6 cellular contexts compared by ENCODE assay signal in the genomic region with DNA sequence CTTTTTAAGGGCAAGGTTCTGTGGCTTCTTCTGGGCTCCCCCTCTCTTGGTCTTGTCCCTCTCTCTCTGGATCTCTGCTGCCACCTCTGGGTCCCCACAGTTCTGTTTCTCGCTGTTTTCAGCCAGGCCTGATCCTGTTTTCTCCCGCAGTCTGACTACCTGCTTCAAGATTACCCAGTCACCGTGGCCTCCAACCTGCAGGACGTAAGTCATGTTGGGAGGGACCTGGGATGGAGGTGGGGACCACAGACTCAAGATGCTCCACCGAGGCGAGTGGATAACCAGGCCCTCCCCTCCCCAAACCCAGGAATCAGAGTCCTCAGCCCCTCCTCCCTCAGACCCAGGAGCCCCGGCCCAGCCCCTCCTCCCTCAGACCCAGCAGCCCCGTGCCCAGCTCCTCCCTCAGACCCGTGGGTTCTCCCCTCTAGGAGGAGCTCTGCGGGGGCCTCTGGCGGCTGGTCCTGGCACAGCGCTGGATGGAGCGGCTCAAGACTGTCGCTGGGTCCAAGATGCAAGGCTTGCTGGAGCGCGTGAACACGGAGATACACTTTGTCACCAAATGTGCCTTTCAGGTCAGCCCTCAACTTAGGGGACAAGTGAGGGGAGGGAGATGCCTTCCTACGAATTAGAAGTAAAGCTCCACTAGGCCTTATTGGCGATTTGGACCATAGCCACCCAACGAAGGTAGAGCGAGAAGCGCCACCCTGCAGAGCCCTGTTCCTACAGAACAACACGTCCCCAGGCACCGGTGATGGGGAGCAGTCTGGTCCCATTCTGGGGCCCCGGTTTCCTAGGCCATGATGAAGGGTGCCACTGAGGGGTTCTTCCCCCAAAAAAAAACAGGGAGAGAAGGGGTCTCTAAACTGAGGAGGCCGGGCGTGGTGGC. TPM values are rescaled to one million over a fixed set of nuclear protein-coding genes. Genes with fewer than 3 reads are reported as not detected.
DNase-seq lines count a peak whose midpoint lies in the region; ATAC-seq and TF ChIP-seq lines count a peak whose summit lies in the region.

No MANE protein-coding gene starts in this region.

- TF ChIP-seq POLR2A in body of pancreas (IDR thresholded peaks at IDR 0.05) = no peak

- H4K20me1 ChIP-seq in BLaER1 = no peaks in the 10 kb centered on the region

- H3K9ac ChIP-seq in BLaER1 (peak overlapping the region; percentile 38; the same call in 1 of the 2 replicates), adipocyte (ENCODE audit: low read length) (no peak overlapping the region)

- H3K9me3 ChIP-seq in BLaER1 (no peaks in the 10 kb centered on the region), adipocyte (ENCODE audit: control insufficient read depth, low read length) (no peaks in the 10 kb centered on the region), body of pancreas (no peaks in the 10 kb centered on the region)

- DNase-seq in NCI-H510A treated with DMSO at 0.1 percent for 48 hours (lab: John Stamatoyannopoulos, UW) = peak; percentile 68
- peak; percentile 64 for DNase-seq in adipocyte (ENCODE audit: low read depth)
- DNase-seq in DMS153 treated with DMSO at 0.1 percent for 48 hours (lab: John Stamatoyannopoulos, UW; ENCODE audit: unreplicated experiment) = no peak
- no peak for DNase-seq in body of pancreas

- no peaks in the 10 kb centered on the region for H3K36me3 ChIP-seq in BLaER1
- H3K36me3 ChIP-seq in adipocyte (ENCODE audit: control insufficient read depth, insufficient read depth, low read length, severe bottlenecking) = no peaks in the 10 kb centered on the region
- H3K36me3 ChIP-seq in body of pancreas (replicated peaks in 1 of 2; ENCODE audit: insufficient read depth in 1 of 2, low read depth in 2 of 2) = no peaks in the 10 kb centered on the region

- peak overlapping the region; percentile 35 to 61 (median 58) for H3K4me3 Mint-ChIP-seq in nephron

- H3K4me1 Mint-ChIP-seq in nephron = peaks cover 9% of the 10 kb centered on the region

- peak overlapping the region; percentile 95 for H3K4me2 ChIP-seq in BLaER1

- ATAC-seq in body of pancreas = no peak

- intact Hi-C loops in body of pancreas (cut with DNase I) = no loop called here

- no peaks in the 10 kb centered on the region for H3K9me3 Mint-ChIP-seq in nephron

- H3K4me1 ChIP-seq in BLaER1 (peaks cover 57% of the 10 kb centered on the region), adipocyte (ENCODE audit: control insufficient read depth, insufficient read depth, low read length) (peaks cover 7% of the 10 kb centered on the region), body of pancreas (peaks cover 6% of the 10 kb centered on the region)

- peak overlapping the region; percentile 26 to 79 (median 47) for H3K27ac Mint-ChIP-seq in nephron

- H3K4me3 ChIP-seq in BLaER1 (no peak overlapping the region), adipocyte (ENCODE audit: low read length) (no peak overlapping the region), body of pancreas (no peak overlapping the region)

- H3K27me3 Mint-ChIP-seq in nephron (ENCODE audit: low read depth) = peaks cover 5% of the 10 kb centered on the region

- H3K27ac ChIP-seq in BLaER1 (peak overlapping the region; percentile 51; the same call in 1 of the 2 replicates), body of pancreas (no peak overlapping the region)

- 56 to 72% methylated on average over 14 to 27 of the region's 27 CpGs for WGBS in body of pancreas, 2 donors

- H3K27me3 ChIP-seq in BLaER1 = no peaks in the 10 kb centered on the region
- H3K27me3 ChIP-seq in adipocyte (replicated peaks; ENCODE audit: control insufficient read depth, insufficient read depth, low read length) = no peaks in the 10 kb centered on the region
- no peaks in the 10 kb centered on the region for H3K27me3 ChIP-seq in body of pancreas

- H3K36me3 Mint-ChIP-seq in nephron (ENCODE audit: low read depth) = no peaks in the 10 kb centered on the region

- TF ChIP-seq CTCF in nephron (IDR thresholded peaks at IDR 0.05; ENCODE audit: unreplicated experiment in 3 of 3) = peak; percentile 52 to 64 (median 61)
- TF ChIP-seq CTCF in body of pancreas (IDR thresholded peaks at IDR 0.05) = no peak

RNA-seq across cellular contexts. Expression of a gene that starts 2.2 kb away (rescaled TPM):
- total RNA-seq in body of pancreas = under 1 TPM; 0.52 to 0.66 TPM

RNA-seq across cellular contexts. Expression of a gene that starts 11.2 kb away (rescaled TPM):
- total RNA-seq in body of pancreas = 1,000 to 10,000 TPM; 1,758 to 2,456 TPM

RNA-seq across cellular contexts. Expression of a gene that starts 20.0 kb away (rescaled TPM):
- total RNA-seq in body of pancreas = 1,000 to 10,000 TPM; 1,400 to 1,772 TPM

RNA-seq across cellular contexts. Expression of a gene that starts 23.2 kb away (rescaled TPM):
- total RNA-seq in body of pancreas = 10 to 100 TPM; 25.9 to 38.9 TPM

RNA-seq across cellular contexts. Expression of a gene that starts 24.6 kb away (rescaled TPM):
- 10 to 100 TPM; 57.0 to 63.3 TPM for total RNA-seq in body of pancreas

Comparison
In these comparisons a context has a peak if more than half of its experiments do, and no peak if none do; other contexts are left out.
1. DNase-seq: peak in NCI-H510A treated with DMSO at 0.1 percent for 48 hours (single experiment) and adipocyte (single experiment); none in DMS153 treated with DMSO at 0.1 percent for 48 hours (single experiment) and body of pancreas (0 of 4).
2. CTCF ChIP-seq: peak in nephron (3 of 3); none in body of pancreas (0 of 7).